In genomic region chr17:80358131-80358530, GRCh38 we compare ENCODE assay signal across 28 cellular contexts. TPM values are rescaled to one million over a fixed set of nuclear protein-coding genes. Genes with fewer than 3 reads are reported as not detected.
DNase-seq lines count a peak whose midpoint lies in the region; ATAC-seq, FAIRE-seq and TF ChIP-seq lines count a peak whose summit lies in the region.
"Had no signal": no experiment of that assay in that cellular context is flagged by ENCODE, and none has a peak within 500 bp of the region (broad histone marks: within the 10 kb centered on the region; RNA-seq: fewer than 3 reads in every experiment).

No MANE protein-coding gene starts in this region.

- no TSS peak for BruUV-seq in HepG2 (replicated peaks; lab: Mats Ljungman, UMichigan)

- H2AFZ ChIP-seq in HepG2 (ENCODE audit: low read length) (no peak overlapping the region), parathyroid adenoma (no peak overlapping the region)
- H2AFZ ChIP-seq: GM23338 had no signal

- peak overlapping the region; percentile 36 for H3K27ac Mint-ChIP-seq in T-helper 1 cell treated with Interleukin-12 subunit alpha and Interleukin-12 subunit beta and Interleukin-4 antibody, amounts not matched to agents 30 μg/mL and 1 μg/mL, for 36 hours
- H3K27ac Mint-ChIP-seq: B cell, GM23338, H9 had no signal

- FAIRE-seq in HepG2 (lab: Jason Lieb, UNC): no peak
- FAIRE-seq: GM12891, K562 had no signal

- TF ChIP-seq RAD21 in HepG2 (CRISPR knock-in tag; IDR thresholded peaks at IDR 0.05): no peak

- H3K36me3 ChIP-seq in HepG2 (replicated peaks in 1 of 2; ENCODE audit: control insufficient read depth in 1 of 2, insufficient read depth in 2 of 2, low read length in 2 of 2) (peaks cover 35 to 63% of the 10 kb centered on the region in 2 experiments), right lobe of liver (peaks cover 26 to 88% (median 51%) of the 10 kb centered on the region in 4 donors), parathyroid adenoma (ENCODE audit: control insufficient read depth, insufficient read depth, low read length) (no peaks in the 10 kb centered on the region)

- TF ChIP-seq POLR2A in HepG2 (IDR thresholded peaks at IDR 0.05; ENCODE audit: insufficient read depth in 1 of 2, low read depth in 2 of 2, low read length in 2 of 2) (no peak), right lobe of liver (IDR thresholded peaks at IDR 0.05) (no peak)

- TF ChIP-seq EP300 in HepG2 (IDR thresholded peaks at IDR 0.05; ENCODE audit: low read depth in 2 of 2, low read length in 2 of 2): no peak
- no peak for TF ChIP-seq EP300 in HepG2 (CRISPR knock-in tag; IDR thresholded peaks at IDR 0.05; ENCODE audit: borderline replicate concordance)

- H3K4me2 ChIP-seq in HepG2 (ENCODE audit: low read depth, low read length): no peak overlapping the region
- no peak overlapping the region for H3K4me2 ChIP-seq in parathyroid adenoma (ENCODE audit: low read length)
- H3K4me2 ChIP-seq: GM23338 had no signal

- H3K27me3 Mint-ChIP-seq in T-helper 1 cell treated with Interleukin-12 subunit alpha and Interleukin-12 subunit beta and Interleukin-4 antibody, amounts not matched to agents 30 μg/mL and 1 μg/mL, for 36 hours (ENCODE audit: low read depth): no peaks in the 10 kb centered on the region
- H3K27me3 Mint-ChIP-seq: B cell had no signal

- H3K4me1 ChIP-seq in HepG2 (ENCODE audit: insufficient read depth, low read length): no peaks in the 10 kb centered on the region
- no peaks in the 10 kb centered on the region for H3K4me1 ChIP-seq in right lobe of liver
- peaks cover 29% of the 10 kb centered on the region for H3K4me1 ChIP-seq in parathyroid adenoma

- no peak for DNase-seq in T-helper 1 cell
- DNase-seq in HepG2 (ENCODE audit: low spot score): no peak
- DNase-seq in right lobe of liver: no peak
- no peak for DNase-seq in kidney glomerular epithelial cell (lab: John Stamatoyannopoulos, UW)
- no peak for DNase-seq in NCI-H1092 treated with DMSO at 0.1 percent for 48 hours (lab: John Stamatoyannopoulos, UW)
- DNase-seq: Calu3; DMS79 treated with DMSO at 0.1 percent for 48 hours; GF-D8; H9; Kasumi-1; NCI-H1105; NCI-H1436 treated with DMSO at 0.1 percent for 48 hours; NCI-H187 treated with DMSO at 0.1 percent for 48 hours; NCI-H446 treated with DMSO at 0.1 percent for 48 hours; NCI-H526; NCI-H82; NK-92 treated with Interleukin-12 subunit alpha and Interleukin-12 subunit beta, amount 100 ng/mL, for 24 hours; PC-3 had no signal

- no peak for TF ChIP-seq CTCF in HepG2 (CRISPR knock-in tag; IDR thresholded peaks at IDR 0.05)
- no peak for TF ChIP-seq CTCF in right lobe of liver (IDR thresholded peaks at IDR 0.05)
- no peak for TF ChIP-seq CTCF in parathyroid adenoma (IDR thresholded peaks at IDR 0.05)

- H3K9me3 ChIP-seq in HepG2 (ENCODE audit: low read length): no peaks in the 10 kb centered on the region; the same call in 1 of the 2 replicates
- H3K9me3 ChIP-seq in right lobe of liver: no peaks in the 10 kb centered on the region
- H3K9me3 ChIP-seq in parathyroid adenoma (ENCODE audit: control insufficient read depth, low read length): no peaks in the 10 kb centered on the region

- no peak overlapping the region for H3K27ac ChIP-seq in HepG2 (ENCODE audit: extremely low read length, insufficient read depth, low read length)
- H3K27ac ChIP-seq in right lobe of liver: no peak overlapping the region
- H3K27ac ChIP-seq in parathyroid adenoma: peak overlapping the region; percentile 84
- H3K27ac ChIP-seq: 22Rv1, C4-2B had no signal

- no peak overlapping the region for H3K4me3 Mint-ChIP-seq in T-helper 1 cell treated with Interleukin-12 subunit alpha and Interleukin-12 subunit beta and Interleukin-4 antibody, amounts not matched to agents 30 μg/mL and 1 μg/mL, for 36 hours
- H3K4me3 Mint-ChIP-seq: B cell, GM23338, H9 had no signal

- no peak overlapping the region for H3K9ac ChIP-seq in HepG2 (ENCODE audit: insufficient read depth, low read depth, low read length)
- H3K9ac ChIP-seq in parathyroid adenoma: no peak overlapping the region

- intact Hi-C loops in HepG2 (cut with micrococcal nuclease; ENCODE audit: unreplicated experiment) (no loop called here), right lobe of liver (cut with DNase I) (no loop called here)

- POLR2A ChIA-PET in HepG2 (lab: Yijun Ruan, JAX): no interaction called here

- WGBS in HepG2 (ENCODE audit: low lambda C conversion rate): 97% methylated on average over 9 of the region's 9 CpGs
- 94% methylated on average over 9 of the region's 9 CpGs for WGBS in right lobe of liver (ENCODE audit: insufficient coverage, low coverage, low lambda C conversion rate, missing lambda C conversion rate)

- H3K4me3 ChIP-seq in HepG2 (replicated peaks in 1 of 3; ENCODE audit: insufficient read depth in 1 of 3, low read depth in 2 of 3, low read length in 3 of 3) (no peak overlapping the region), right lobe of liver (no peak overlapping the region), parathyroid adenoma (ENCODE audit: low read depth, low read length) (no peak overlapping the region)
- H3K4me3 ChIP-seq: GM23338, K562 had no signal

- in situ Hi-C loops in HepG2 (cut with HindIII; ENCODE audit: extremely low pct_ligation_motif_present, low pct_unique_long_range_greater_than_20kb): no loop called here

- H3K27me3 ChIP-seq in HepG2 (ENCODE audit: control insufficient read depth in 1 of 2, insufficient read depth in 2 of 2, low read length in 2 of 2): no peaks in the 10 kb centered on the region
- H3K27me3 ChIP-seq in right lobe of liver: no peaks in the 10 kb centered on the region
- H3K27me3 ChIP-seq in parathyroid adenoma (ENCODE audit: control insufficient read depth, insufficient read depth, low read length): no peaks in the 10 kb centered on the region

- peaks cover 3% of the 10 kb centered on the region for H3K4me1 Mint-ChIP-seq in T-helper 1 cell treated with Interleukin-12 subunit alpha and Interleukin-12 subunit beta and Interleukin-4 antibody, amounts not matched to agents 30 μg/mL and 1 μg/mL, for 36 hours (ENCODE audit: low read depth)
- H3K4me1 Mint-ChIP-seq: B cell, GM23338, H9 had no signal

- H3K36me3 Mint-ChIP-seq in T-helper 1 cell treated with Interleukin-12 subunit alpha and Interleukin-12 subunit beta and Interleukin-4 antibody, amounts not matched to agents 30 μg/mL and 1 μg/mL, for 36 hours (ENCODE audit: low read depth): peaks cover 65% of the 10 kb centered on the region

- ATAC-seq in HepG2 (no peak), right lobe of liver (no peak), HG02973 (IDR thresholded peaks at IDR 0.05; ENCODE audit: unreplicated experiment) (no peak)
- ATAC-seq: GM23338, K562, PC-3, Right ventricle myocardium inferior had no signal

- no peaks in the 10 kb centered on the region for H3K9me3 Mint-ChIP-seq in T-helper 1 cell treated with Interleukin-12 subunit alpha and Interleukin-12 subunit beta and Interleukin-4 antibody, amounts not matched to agents 30 μg/mL and 1 μg/mL, for 36 hours
- H3K9me3 Mint-ChIP-seq: H9 had no signal

- CTCF ChIA-PET in HepG2 (lab: Yijun Ruan, JAX; ENCODE audit: low intra/inter-chr PET ratio, low total read pairs): no interaction called here

- no peaks in the 10 kb centered on the region for H3K79me2 ChIP-seq in HepG2 (ENCODE audit: insufficient read depth, low read length)
- no peaks in the 10 kb centered on the region for H3K79me2 ChIP-seq in parathyroid adenoma

- no peaks in the 10 kb centered on the region for H4K20me1 ChIP-seq in HepG2 (ENCODE audit: insufficient read depth, low read length)

TF ChIP-seq in HepG2, 621 proteins besides CTCF, POLR2A, EP300 and RAD21 (continues in another document):
- TF ChIP-seq ZBTB33 (CRISPR knock-in tag; IDR thresholded peaks at IDR 0.05): 0 out of 2 replicates have a peak, but pooled peaks have one; percentile 24

RNA-seq across cellular contexts. Expression of gene ENDOV, which starts 56.8 kb away (rescaled TPM):
- total RNA-seq in HepG2 (2016; rRNA removed; fragmentation: Illumina TruSeq; extraction: Trizol): 15.1 and 16.0 TPM in 2 replicates
- total RNA-seq in HepG2 (2016; cell fraction: cytosol; rRNA removed; fragmentation: Illumina TruSeq; extraction: Trizol; ENCODE audit: low read depth): 4.7 and 13.7 TPM in 2 replicates
- total RNA-seq in HepG2 (2016; cell fraction: insoluble cytoplasmic fraction; rRNA removed; fragmentation: Illumina TruSeq; extraction: Trizol): 13.4 and 18.2 TPM in 2 replicates
- 11.1 and 11.3 TPM in 2 replicates for total RNA-seq in HepG2 (2016; cell fraction: membrane; rRNA removed; fragmentation: Illumina TruSeq; extraction: Trizol)
- 12.0 and 13.2 TPM in 2 replicates for total RNA-seq in HepG2 (2016; cell fraction: nucleus; rRNA removed; fragmentation: Illumina TruSeq; extraction: Trizol)
- 17.1 and 19.8 TPM in 2 replicates for polyA plus RNA-seq in HepG2 (2011; rRNA removed)
- 12.3 and 17.8 TPM in 2 replicates for polyA plus RNA-seq in HepG2 (2011; cell fraction: cytosol; rRNA removed)
- polyA plus RNA-seq in HepG2 (2011; cell fraction: nucleus; rRNA removed): 45.5 and 45.6 TPM in 2 replicates
- 11.8 and 15.4 TPM in 2 replicates for polyA plus RNA-seq in HepG2 (2012)
- 5.9 and 6.8 TPM in 2 replicates for polyA plus RNA-seq in HepG2 (2016; cell fraction: cytosol; fragmentation: Illumina TruSeq; extraction: Trizol; ENCODE audit: low read depth)
- polyA plus RNA-seq in HepG2 (2016; cell fraction: insoluble cytoplasmic fraction; fragmentation: Illumina TruSeq; extraction: Trizol; ENCODE audit: low read depth): 13.7 and 14.0 TPM in 2 replicates
- polyA plus RNA-seq in HepG2 (2016; cell fraction: membrane; fragmentation: Illumina TruSeq; extraction: Trizol; ENCODE audit: low read depth): 8.4 and 8.6 TPM in 2 replicates
- polyA plus RNA-seq in HepG2 (2016; cell fraction: nucleus; fragmentation: Illumina TruSeq; extraction: Trizol; ENCODE audit: insufficient read depth, low read depth): 27.6 and 30.0 TPM in 2 replicates
- polyA minus RNA-seq in HepG2 (2011; rRNA and poly(A)+ RNA removed; ENCODE audit: low replicate concordance): 28.6 and 32.9 TPM in 2 replicates
- polyA minus RNA-seq in HepG2 (2011; cell fraction: cytosol; rRNA and poly(A)+ RNA removed): 5.3 and 7.2 TPM in 2 replicates
- 33.6 and 36.6 TPM in 2 replicates for polyA minus RNA-seq in HepG2 (2011; cell fraction: nucleus; rRNA and poly(A)+ RNA removed)
- total RNA-seq in right lobe of liver: 10 to 100 TPM in 5 of 6 experiments, 1 to 10 TPM in 1; 6.8 to 14.1 (median 11.3) TPM
